In genomic region chr17:77834170-77835115, GRCh38 we compare ENCODE assay signal across 1 cellular context.
TF ChIP-seq lines count a peak whose summit lies in the region.

No MANE protein-coding gene starts in this region.

TF ChIP-seq in GM23338, 12 proteins besides CTCF, POLR2A, EP300 and RAD21 (continued from another document):
- TF ChIP-seq REST (IDR thresholded peaks at IDR 0.05; ENCODE audit: unreplicated experiment): no peak
- TF ChIP-seq CREB1 (CRISPR knock-in tag; IDR thresholded peaks at IDR 0.05; ENCODE audit: low read depth): no peak
- TF ChIP-seq, protein P1, sequence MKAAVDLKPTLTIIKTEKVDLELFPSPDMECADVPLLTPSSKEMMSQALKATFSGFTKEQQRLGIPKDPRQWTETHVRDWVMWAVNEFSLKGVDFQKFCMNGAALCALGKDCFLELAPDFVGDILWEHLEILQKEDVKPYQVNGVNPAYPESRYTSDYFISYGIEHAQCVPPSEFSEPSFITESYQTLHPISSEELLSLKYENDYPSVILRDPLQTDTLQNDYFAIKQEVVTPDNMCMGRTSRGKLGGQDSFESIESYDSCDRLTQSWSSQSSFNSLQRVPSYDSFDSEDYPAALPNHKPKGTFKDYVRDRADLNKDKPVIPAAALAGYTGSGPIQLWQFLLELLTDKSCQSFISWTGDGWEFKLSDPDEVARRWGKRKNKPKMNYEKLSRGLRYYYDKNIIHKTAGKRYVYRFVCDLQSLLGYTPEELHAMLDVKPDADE (IDR thresholded peaks at IDR 0.05): no peak
- TF ChIP-seq NANOG (IDR thresholded peaks at IDR 0.05; ENCODE audit: borderline replicate concordance): no peak
- no peak for TF ChIP-seq JUNB (IDR thresholded peaks at IDR 0.05; ENCODE audit: unreplicated experiment)
- TF ChIP-seq POLR2AphosphoS5 (IDR thresholded peaks at IDR 0.05; ENCODE audit: low read depth): no peak
- TF ChIP-seq ZNF114 (CRISPR knock-in tag; IDR thresholded peaks at IDR 0.05): no peak
